Comparison of ENCODE assay signal across 22 cellular contexts in genomic region chr10:71463111-71463510, GRCh38.
DNase-seq lines count a peak whose midpoint lies in the region; ATAC-seq and TF ChIP-seq lines count a peak whose summit lies in the region.
"Had no signal": no experiment of that assay in that cellular context is flagged by ENCODE, and none has a peak within 500 bp of the region (broad histone marks: within the 10 kb centered on the region; RNA-seq: fewer than 3 reads in every experiment).

No MANE protein-coding gene starts in this region.

- H4K20me1 ChIP-seq in MM.1S (ENCODE audit: insufficient read depth, low read length): no peaks in the 10 kb centered on the region
- H4K20me1 ChIP-seq: BLaER1 treated with 17β-estradiol and CSF1 and Interleukin-3, amounts not matched to agents 10 nM and 100 nM had no signal

- H2AFZ ChIP-seq in MM.1S (ENCODE audit: low read length): no peak overlapping the region

- DNase-seq in NCI-H1694 (lab: John Stamatoyannopoulos, UW): peak; percentile 29
- peak; percentile 98 for DNase-seq in cerebellar cortex (ENCODE audit: low spot score)
- no peak for DNase-seq in left lobe of liver (ENCODE audit: low spot score)
- DNase-seq in activated CD8-positive, alpha-beta memory T cell treated with anti-CD3 and anti-CD28 coated beads, Interleukin-2, amount 50 U/mL, for 48 hours: no peak
- no peak for DNase-seq in NCI-H2227 (lab: John Stamatoyannopoulos, UW; ENCODE audit: unreplicated experiment)
- no peak for DNase-seq in MM.1S
- DNase-seq: 8988T; ACHN; AML-193; BE2C; CD4-positive, alpha-beta T cell; CD8-positive, alpha-beta memory T cell; DMS 273 treated with DMSO at 0.1 percent for 48 hours; DMS79; EL; GF-D8; GOT3; HFFc6 had no signal

- H3F3A ChIP-seq in MM.1S (ENCODE audit: insufficient read depth, low read length): no peaks in the 10 kb centered on the region

- no peaks in the 10 kb centered on the region for H3K9me2 ChIP-seq in MM.1S (replicated peaks; ENCODE audit: insufficient read depth, low read length)

- H3K27me3 ChIP-seq in MM.1S (replicated peaks; ENCODE audit: insufficient read depth, low read length): peaks cover 54% of the 10 kb centered on the region
- H3K27me3 ChIP-seq: BE2C; BLaER1 treated with 17β-estradiol and CSF1 and Interleukin-3, amounts not matched to agents 10 nM and 100 nM had no signal

- H3K27ac ChIP-seq in MM.1S (ENCODE audit: low read length): no peak overlapping the region
- H3K27ac ChIP-seq: A549; BLaER1 treated with 17β-estradiol and CSF1 and Interleukin-3, amounts not matched to agents 10 nM and 100 nM had no signal

- ATAC-seq in left lobe of liver (peak; percentile 15), GM21723 (IDR thresholded peaks at IDR 0.05; ENCODE audit: unreplicated experiment) (no peak)
- ATAC-seq: A549 had no signal

- H3K4me2 ChIP-seq in MM.1S (ENCODE audit: low read depth, low read length): no peak overlapping the region
- H3K4me2 ChIP-seq: A549; BLaER1 treated with 17β-estradiol and CSF1 and Interleukin-3, amounts not matched to agents 10 nM and 100 nM had no signal

- no peaks in the 10 kb centered on the region for H3K79me2 ChIP-seq in MM.1S (ENCODE audit: low read length)

- no peaks in the 10 kb centered on the region for H3K4me1 ChIP-seq in MM.1S (ENCODE audit: low read length)
- H3K4me1 ChIP-seq: A549, BE2C, HAP-1 had no signal

- H3K9ac ChIP-seq in MM.1S (ENCODE audit: low read length): no peak overlapping the region
- H3K9ac ChIP-seq: BLaER1 treated with 17β-estradiol and CSF1 and Interleukin-3, amounts not matched to agents 10 nM and 100 nM had no signal

- H3K9me3 ChIP-seq in MM.1S (replicated peaks; ENCODE audit: insufficient read depth, low read length): no peaks in the 10 kb centered on the region
- H3K9me3 ChIP-seq: A549; BE2C; BLaER1 treated with 17β-estradiol and CSF1 and Interleukin-3, amounts not matched to agents 10 nM and 100 nM; HAP-1 had no signal

- H3K4me3 ChIP-seq in MM.1S (ENCODE audit: low read length): no peak overlapping the region
- H3K4me3 ChIP-seq: A549; BLaER1 treated with 17β-estradiol and CSF1 and Interleukin-3, amounts not matched to agents 10 nM and 100 nM; HAP-1 had no signal

- no peaks in the 10 kb centered on the region for H3K36me3 ChIP-seq in MM.1S (replicated peaks; ENCODE audit: insufficient read depth, low read length)
- H3K36me3 ChIP-seq: BE2C; BLaER1 treated with 17β-estradiol and CSF1 and Interleukin-3, amounts not matched to agents 10 nM and 100 nM; HAP-1 had no signal

- no peak for TF ChIP-seq CTCF in MM.1S (IDR thresholded peaks at IDR 0.05; ENCODE audit: low read length)

Comparison
In these comparisons a context has a peak if more than half of its experiments do, and no peak if none do; other contexts are left out.
1. DNase-seq: peak in NCI-H1694 (single experiment) and cerebellar cortex (single experiment); none in left lobe of liver (single experiment), activated CD8-positive, alpha-beta memory T cell treated with anti-CD3 and anti-CD28 coated beads, Interleukin-2, amount 50 U/mL, for 48 hours (single experiment), NCI-H2227 (single experiment) and MM.1S (single experiment).